Comparison of ENCODE assay signal across 8 cellular contexts in the genomic region with DNA sequence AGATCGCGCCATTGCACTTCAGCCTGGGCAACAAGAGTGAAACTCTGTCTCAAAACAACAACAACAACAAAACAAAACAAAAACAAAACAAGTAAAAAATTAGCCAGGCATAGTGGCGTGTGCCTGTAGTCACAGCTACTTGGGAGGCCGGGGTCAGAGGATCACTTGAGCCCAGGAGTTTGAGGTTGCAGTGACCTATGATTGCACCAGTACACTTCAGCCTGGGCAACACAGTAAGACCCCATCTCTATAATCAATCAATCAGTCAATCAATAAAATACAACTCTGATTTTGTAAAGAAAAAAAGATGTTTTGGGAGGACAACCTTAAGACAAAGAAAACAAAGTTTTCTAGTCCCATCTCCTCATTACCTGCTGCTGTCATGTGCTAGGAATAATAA. TPM values are rescaled to one million over a fixed set of nuclear protein-coding genes. Genes with fewer than 3 reads are reported as not detected.
"Had no signal": no experiment of that assay in that cellular context is flagged by ENCODE, and none has a peak within 500 bp of the region (broad histone marks: within the 10 kb centered on the region; RNA-seq: fewer than 3 reads in every experiment).

No MANE protein-coding gene starts in this region.

- H3K9me3 Mint-ChIP-seq: IgD-negative memory B cell had no signal

- ATAC-seq: HepG2, K562 had no signal

- H3K36me3 Mint-ChIP-seq: IgD-negative memory B cell had no signal

- H3K27ac Mint-ChIP-seq: IgD-negative memory B cell had no signal

- H3K9ac ChIP-seq: KMS-11 had no signal

- H3K27ac ChIP-seq: HL-60, KMS-11 had no signal

- DNase-seq: KBM-7, KG1 had no signal

- H3K4me3 Mint-ChIP-seq: IgD-negative memory B cell had no signal

- H3K4me2 ChIP-seq: KMS-11 had no signal

- H3K4me3 ChIP-seq: K562 had no signal

RNA-seq across cellular contexts. Expression of a gene that starts 51.9 kb away (rescaled TPM):
- total RNA-seq: HepG2, HT-29, K562 had no signal
- polyA plus RNA-seq: HepG2, K562 had no signal
